In genomic region chr17:13017623-13018462, GRCh38 we compare ENCODE assay signal across 8 cellular contexts. TPM values are rescaled to one million over a fixed set of nuclear protein-coding genes. Genes with fewer than 3 reads are reported as not detected.
A peak's percentile ranks its signal among the peaks of the same experiment; 100 is the strongest.
DNase-seq lines count a peak whose midpoint lies in the region; ATAC-seq, FAIRE-seq and TF ChIP-seq lines count a peak whose summit lies in the region.

Gene ELAC2, minus strand, starts transcription at chr17:13018027. Its CDS starts 80 bp downstream, at chr17:13017947.

- H3K4me1 ChIP-seq in OCI-LY1 (ENCODE audit: insufficient read depth, low read length, severe bottlenecking), result peaks cover 18% of the 10 kb centered on the region

- H3F3A ChIP-seq in OCI-LY1 (ENCODE audit: insufficient read depth, low read length), result no peaks in the 10 kb centered on the region

- H3K27ac ChIP-seq in OCI-LY1 (ENCODE audit: low read depth, low read length, poor library complexity, severe bottlenecking), result peak within 1 kb of the TSS; percentile 43

- peak; percentile 98 for ATAC-seq in GM21515 (IDR thresholded peaks at IDR 0.05; ENCODE audit: unreplicated experiment)

- peak within 1 kb of the TSS; percentile 89 for H2AFZ ChIP-seq in OCI-LY1 (ENCODE audit: low read length)

- H3K4me3 ChIP-seq in OCI-LY1 (ENCODE audit: low read depth, low read length, poor library complexity, severe bottlenecking), result peak within 1 kb of the TSS; percentile 89

- peak within 1 kb of the TSS; percentile 87 for H3K4me2 ChIP-seq in OCI-LY1 (ENCODE audit: low read length)

- H3K79me2 ChIP-seq in OCI-LY1 (ENCODE audit: insufficient read depth, low read length), result peaks cover 8% of the 10 kb centered on the region; the same call in 1 of the 2 replicates

- peak within 1 kb of the TSS; percentile 95 for H3K9ac ChIP-seq in OCI-LY1 (ENCODE audit: low read length)

- DNase-seq in D721Med (ENCODE audit: insufficient read length, low spot score) (peak; percentile 93), HuH-7 (ENCODE audit: low spot score) (peak; percentile 95), mesenteric fat pad (ENCODE audit: low spot score) (peak; percentile 98)
- DNase-seq in activated CD8-positive, alpha-beta memory T cell treated with anti-CD3 and anti-CD28 coated beads, Interleukin-2, amount 50 U/mL, for 4 hours, result peak; percentile 96
- DNase-seq in stimulated activated CD8-positive, alpha-beta memory T cell treated with anti-CD3 and anti-CD28 coated beads, Interleukin-15, amount 100 ng/mL, for 24 hours (ENCODE audit: low read depth), result peak; percentile 91

- no peaks in the 10 kb centered on the region for H3K9me2 ChIP-seq in OCI-LY1 (ENCODE audit: low read depth, low read length)

- no peak for FAIRE-seq in D721Med (lab: Jason Lieb, UNC)

- no peak for TF ChIP-seq CTCF in D721Med (IDR thresholded peaks at IDR 0.05; ENCODE audit: insufficient read depth, missing control alignments)
- TF ChIP-seq CTCF in OCI-LY1 (IDR thresholded peaks at IDR 0.05; ENCODE audit: low read length), result 0 out of 2 replicates have a peak, but pooled peaks have one; percentile 11

- H3K27me3 ChIP-seq in OCI-LY1 (ENCODE audit: insufficient read depth, low read length), result no peaks in the 10 kb centered on the region

- H4K20me1 ChIP-seq in OCI-LY1 (ENCODE audit: insufficient read depth, low read length), result no peaks in the 10 kb centered on the region

- H3K9me3 ChIP-seq in OCI-LY1 (ENCODE audit: low read length), result no peaks in the 10 kb centered on the region

- in situ Hi-C loops in endometrial microvascular endothelial cells (cut with HindIII; ENCODE audit: inconsistent ontology term, low pct_unique_long_range_greater_than_20kb, low sequenced_read_pairs), result no loop called here

- peaks cover 40% of the 10 kb centered on the region for H3K36me3 ChIP-seq in OCI-LY1 (ENCODE audit: insufficient read depth, low read length)

RNA-seq across cellular contexts. Expression of gene ELAC2, which starts in this region (rescaled TPM):
- total RNA-seq in endometrial microvascular endothelial cells (ENCODE audit: inconsistent ontology term) (111 TPM), mesenteric fat pad (54.8 TPM)

Comparison
In these comparisons a context has a peak if more than half of its experiments do, and no peak if none do; other contexts are left out.
1. Peak in every context shown above with its lines: DNase-seq, ATAC-seq, H3K4me3 ChIP-seq and H3K27ac ChIP-seq.